7 cellular contexts compared by ENCODE assay signal in genomic region chr17:41771389-41772206, GRCh38. TPM values are rescaled to one million over a fixed set of nuclear protein-coding genes. Genes with fewer than 3 reads are reported as not detected.
DNase-seq lines count a peak whose midpoint lies in the region; ATAC-seq lines count a peak whose summit lies in the region.
"Had no signal": no experiment of that assay in that cellular context is flagged by ENCODE, and none has a peak within 500 bp of the region (broad histone marks: within the 10 kb centered on the region; RNA-seq: fewer than 3 reads in every experiment).

No MANE protein-coding gene starts in this region.

- H3K4me1 Mint-ChIP-seq in activated naive CD8-positive, alpha-beta T cell treated with anti-CD3 and anti-CD28 coated beads for 36 hours, result peaks cover 2% of the 10 kb centered on the region
- no peaks in the 10 kb centered on the region for H3K4me1 Mint-ChIP-seq in activated naive CD8-positive, alpha-beta T cell treated with anti-CD3 and anti-CD28 coated beads, Interleukin-2, amount 50 U/mL, for 24 hours
- peaks cover 13 to 22% of the 10 kb centered on the region in 2 donors for H3K4me1 Mint-ChIP-seq in stimulated activated naive B cell treated with anti-CD40 and anti-IgM and Interleukin-4, amounts not matched to agents 10 μg/mL and 1 μg/mL and 100 μg/mL, for 72 hours
- H3K4me1 Mint-ChIP-seq: activated naive CD4-positive, alpha-beta T cell treated with anti-CD3 and anti-CD28 coated beads, Interleukin-2, amount 10 ng/mL, durations not matched to agents 7 days and 5 days; natural killer cell had no signal

- no peak for DNase-seq in activated naive CD8-positive, alpha-beta T cell treated with anti-CD3 and anti-CD28 coated beads for 36 hours
- DNase-seq in activated naive CD8-positive, alpha-beta T cell treated with anti-CD3 and anti-CD28 coated beads, Interleukin-2, amount 50 U/mL, for 24 hours, result no peak
- DNase-seq in stimulated activated naive B cell treated with anti-CD40 and anti-IgM and Interleukin-4, amounts not matched to agents 10 μg/mL and 1 μg/mL and 100 μg/mL, for 72 hours, result no peak
- DNase-seq in stimulated activated naive CD4-positive, alpha-beta T cell treated with Interleukin-2 at 50 U/mL for 16 hours (lab: John Stamatoyannopoulos, UW), result no peak
- DNase-seq: 8988T; activated naive CD4-positive, alpha-beta T cell treated with anti-CD3 and anti-CD28 coated beads, Interleukin-2, amount 10 ng/mL, durations not matched to agents 7 days and 5 days; natural killer cell had no signal

- no peaks in the 10 kb centered on the region for H3K27me3 Mint-ChIP-seq in activated naive CD8-positive, alpha-beta T cell treated with anti-CD3 and anti-CD28 coated beads for 36 hours
- H3K27me3 Mint-ChIP-seq in activated naive CD8-positive, alpha-beta T cell treated with anti-CD3 and anti-CD28 coated beads, Interleukin-2, amount 50 U/mL, for 24 hours, result no peaks in the 10 kb centered on the region
- H3K27me3 Mint-ChIP-seq in stimulated activated naive B cell treated with anti-CD40 and anti-IgM and Interleukin-4, amounts not matched to agents 10 μg/mL and 1 μg/mL and 100 μg/mL, for 72 hours, result no peaks in the 10 kb centered on the region
- H3K27me3 Mint-ChIP-seq: activated naive CD4-positive, alpha-beta T cell treated with anti-CD3 and anti-CD28 coated beads, Interleukin-2, amount 10 ng/mL, durations not matched to agents 7 days and 5 days had no signal

- H3K27ac Mint-ChIP-seq in activated naive CD8-positive, alpha-beta T cell treated with anti-CD3 and anti-CD28 coated beads for 36 hours, result no peak overlapping the region
- H3K27ac Mint-ChIP-seq in activated naive CD8-positive, alpha-beta T cell treated with anti-CD3 and anti-CD28 coated beads, Interleukin-2, amount 50 U/mL, for 24 hours, result no peak overlapping the region
- H3K27ac Mint-ChIP-seq in stimulated activated naive B cell treated with anti-CD40 and anti-IgM and Interleukin-4, amounts not matched to agents 10 μg/mL and 1 μg/mL and 100 μg/mL, for 72 hours, result peak overlapping the region; percentile 93
- H3K27ac Mint-ChIP-seq: activated naive CD4-positive, alpha-beta T cell treated with anti-CD3 and anti-CD28 coated beads, Interleukin-2, amount 10 ng/mL, durations not matched to agents 7 days and 5 days; natural killer cell had no signal

- no peaks in the 10 kb centered on the region for H3K9me3 Mint-ChIP-seq in activated naive CD8-positive, alpha-beta T cell treated with anti-CD3 and anti-CD28 coated beads for 36 hours
- H3K9me3 Mint-ChIP-seq in activated naive CD8-positive, alpha-beta T cell treated with anti-CD3 and anti-CD28 coated beads, Interleukin-2, amount 50 U/mL, for 24 hours, result no peaks in the 10 kb centered on the region
- H3K9me3 Mint-ChIP-seq in stimulated activated naive B cell treated with anti-CD40 and anti-IgM and Interleukin-4, amounts not matched to agents 10 μg/mL and 1 μg/mL and 100 μg/mL, for 72 hours, result no peaks in the 10 kb centered on the region
- H3K9me3 Mint-ChIP-seq: activated naive CD4-positive, alpha-beta T cell treated with anti-CD3 and anti-CD28 coated beads, Interleukin-2, amount 10 ng/mL, durations not matched to agents 7 days and 5 days; natural killer cell had no signal

- no peaks in the 10 kb centered on the region for H3K36me3 Mint-ChIP-seq in activated naive CD8-positive, alpha-beta T cell treated with anti-CD3 and anti-CD28 coated beads for 36 hours
- no peaks in the 10 kb centered on the region for H3K36me3 Mint-ChIP-seq in activated naive CD8-positive, alpha-beta T cell treated with anti-CD3 and anti-CD28 coated beads, Interleukin-2, amount 50 U/mL, for 24 hours (ENCODE audit: low read depth)
- H3K36me3 Mint-ChIP-seq in stimulated activated naive B cell treated with anti-CD40 and anti-IgM and Interleukin-4, amounts not matched to agents 10 μg/mL and 1 μg/mL and 100 μg/mL, for 72 hours, result peaks cover 6 to 23% of the 10 kb centered on the region in 2 donors
- H3K36me3 Mint-ChIP-seq: activated naive CD4-positive, alpha-beta T cell treated with anti-CD3 and anti-CD28 coated beads, Interleukin-2, amount 10 ng/mL, durations not matched to agents 7 days and 5 days; natural killer cell had no signal

- peak overlapping the region; percentile 41 for H3K4me3 Mint-ChIP-seq in activated naive CD8-positive, alpha-beta T cell treated with anti-CD3 and anti-CD28 coated beads for 36 hours
- no peak overlapping the region for H3K4me3 Mint-ChIP-seq in activated naive CD8-positive, alpha-beta T cell treated with anti-CD3 and anti-CD28 coated beads, Interleukin-2, amount 50 U/mL, for 24 hours
- peak overlapping the region; percentile 39 to 65 for H3K4me3 Mint-ChIP-seq in stimulated activated naive B cell treated with anti-CD40 and anti-IgM and Interleukin-4, amounts not matched to agents 10 μg/mL and 1 μg/mL and 100 μg/mL, for 72 hours
- H3K4me3 Mint-ChIP-seq: activated naive CD4-positive, alpha-beta T cell treated with anti-CD3 and anti-CD28 coated beads, Interleukin-2, amount 10 ng/mL, durations not matched to agents 7 days and 5 days; natural killer cell had no signal

- ATAC-seq in activated naive CD8-positive, alpha-beta T cell treated with anti-CD3 and anti-CD28 coated beads, Interleukin-2, amount 50 U/mL, for 24 hours, result no peak
- peak in 1 of 2 donors; percentile 50 for ATAC-seq in stimulated activated naive B cell treated with anti-CD40 and anti-IgM and Interleukin-4, amounts not matched to agents 10 μg/mL and 1 μg/mL and 100 μg/mL, for 72 hours (replicated peaks)
- ATAC-seq: natural killer cell had no signal

RNA-seq across cellular contexts. Expression of gene JUP, which starts 14.9 kb away (rescaled TPM):
- 1 to 10 TPM; 2.7 to 3.7 TPM for total RNA-seq in activated naive CD8-positive, alpha-beta T cell treated with anti-CD3 and anti-CD28 coated beads for 36 hours

RNA-seq across cellular contexts. Expression of gene HAP1, which starts 37.2 kb away (rescaled TPM):
- under 1 TPM in 1 of 2 experiments, not detected in 1; 0.08 TPM for total RNA-seq in activated naive CD8-positive, alpha-beta T cell treated with anti-CD3 and anti-CD28 coated beads for 36 hours
- total RNA-seq: natural killer cell had no signal

RNA-seq across cellular contexts. Expression of gene P3H4, which starts 40.2 kb away (rescaled TPM):
- total RNA-seq in activated naive CD8-positive, alpha-beta T cell treated with anti-CD3 and anti-CD28 coated beads for 36 hours, result 1 to 10 TPM; 1.5 to 1.8 TPM

RNA-seq across cellular contexts. Expression of gene FKBP10, which starts 41.2 kb away (rescaled TPM):
- total RNA-seq in activated naive CD8-positive, alpha-beta T cell treated with anti-CD3 and anti-CD28 coated beads for 36 hours, result under 1 TPM; 0.48 to 0.89 TPM

RNA-seq across cellular contexts. Expression of gene GAST, which starts 59.5 kb away (rescaled TPM):
- not detected for total RNA-seq in activated naive CD8-positive, alpha-beta T cell treated with anti-CD3 and anti-CD28 coated beads for 36 hours
- total RNA-seq: natural killer cell had no signal
